13 cellular contexts compared by ENCODE assay signal in the genomic region with DNA sequence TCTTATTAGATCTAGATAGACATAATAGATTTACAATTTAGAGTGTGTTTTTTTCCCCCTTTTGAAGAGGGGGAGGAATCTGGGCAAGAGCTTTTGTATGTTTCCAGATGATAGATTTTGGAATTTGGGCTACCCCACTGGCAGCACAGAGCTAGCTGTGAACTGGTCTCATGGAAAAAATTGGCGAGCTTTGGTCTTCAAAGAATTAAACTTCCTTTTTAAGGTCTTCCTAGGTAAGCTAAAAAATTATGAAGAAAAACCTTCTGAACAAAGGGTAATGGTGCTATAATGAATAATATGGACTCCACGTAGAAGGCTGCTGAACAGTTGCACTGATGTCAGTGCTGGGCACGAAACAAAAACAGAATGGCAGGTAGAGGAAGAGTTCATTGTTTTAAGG.
A peak's percentile ranks its signal among the peaks of the same experiment; 100 is the strongest.
DNase-seq lines count a peak whose midpoint lies in the region; ATAC-seq and TF ChIP-seq lines count a peak whose summit lies in the region.
"Had no signal": no experiment of that assay in that cellular context is flagged by ENCODE, and none has a peak within 500 bp of the region (broad histone marks: within the 10 kb centered on the region; RNA-seq: fewer than 3 reads in every experiment).

No MANE protein-coding gene starts in this region.

- no peak overlapping the region for H2BK120ac ChIP-seq in H9 (ENCODE audit: low read depth, low read length, poor library complexity, severe bottlenecking)

- H3K36me3 ChIP-seq in GM23338 (ENCODE audit: insufficient read depth) (no peaks in the 10 kb centered on the region), ectodermal cell (ENCODE audit: control insufficient read depth, insufficient read depth, low read length) (no peaks in the 10 kb centered on the region), neural progenitor cell (no peaks in the 10 kb centered on the region)
- H3K36me3 ChIP-seq: BE2C had no signal

- peaks cover 82% of the 10 kb centered on the region for H3K4me1 ChIP-seq in GM23338 (ENCODE audit: insufficient read depth)
- peaks cover 16% of the 10 kb centered on the region for H3K4me1 ChIP-seq in H9 (ENCODE audit: insufficient read depth, low read length)
- peaks cover 57% of the 10 kb centered on the region for H3K4me1 ChIP-seq in ectodermal cell (ENCODE audit: control insufficient read depth, insufficient read depth, low read length)
- peaks cover 82% of the 10 kb centered on the region for H3K4me1 ChIP-seq in neural progenitor cell
- H3K4me1 ChIP-seq: A549, BE2C had no signal

- no peak overlapping the region for H3K23ac ChIP-seq in H9 (ENCODE audit: insufficient read length, low read depth, low read length)

- no peak overlapping the region for H2AK5ac ChIP-seq in H9 (ENCODE audit: insufficient read length, low read length)

- H3K4me1 Mint-ChIP-seq in GM23338 (peaks cover 90% of the 10 kb centered on the region), H9 (peaks cover 84 to 86% of the 10 kb centered on the region in 2 experiments), neural progenitor cell (peaks cover 97% of the 10 kb centered on the region)

- H3K9me3 ChIP-seq in H9 (ENCODE audit: control insufficient read depth, low read depth, low read length) (no peaks in the 10 kb centered on the region), ectodermal cell (ENCODE audit: control insufficient read depth, low read length) (no peaks in the 10 kb centered on the region), neural progenitor cell (ENCODE audit: low read depth) (no peaks in the 10 kb centered on the region)
- H3K9me3 ChIP-seq: A549, BE2C had no signal

- DNase-seq in GM23338 (ENCODE audit: low spot score) (no peak), H9 (no peak), neural progenitor cell (ENCODE audit: low spot score) (no peak), NCI-H82 treated with DMSO at 0.1 percent for 48 hours (lab: John Stamatoyannopoulos, UW; ENCODE audit: unreplicated experiment) (no peak), superior temporal gyrus (ENCODE audit: extremely low spot score) (no peak), SW 1271 (lab: John Stamatoyannopoulos, UW) (no peak)
- no peak for DNase-seq in stimulated activated CD4-positive, alpha-beta T cell treated with anti-CD3 and anti-CD28 coated beads, Interleukin-15, amount 100 ng/mL, for 24 hours
- DNase-seq: BE2C; CD4-positive, alpha-beta memory T cell; DMS79 had no signal

- no peak for TF ChIP-seq CTCF in GM23338 (conservative IDR thresholded peaks at IDR 0.05; ENCODE audit: low read depth in 2 of 2)
- TF ChIP-seq CTCF in H9 (conservative IDR thresholded peaks at IDR 0.05): no peak
- no peak for TF ChIP-seq CTCF in neural progenitor cell (IDR thresholded peaks at IDR 0.05)

- H3K27me3 ChIP-seq in GM23338 (ENCODE audit: insufficient read depth) (no peaks in the 10 kb centered on the region), H9 (ENCODE audit: insufficient read depth, low read length) (no peaks in the 10 kb centered on the region), ectodermal cell (ENCODE audit: control insufficient read depth, insufficient read depth, low read length, poor library complexity, severe bottlenecking) (no peaks in the 10 kb centered on the region), neural progenitor cell (no peaks in the 10 kb centered on the region)

- H3K9me3 Mint-ChIP-seq in GM23338 (no peaks in the 10 kb centered on the region), H9 (no peaks in the 10 kb centered on the region), neural progenitor cell (no peaks in the 10 kb centered on the region)
- H3K9me3 Mint-ChIP-seq: CD4-positive, alpha-beta memory T cell had no signal

- H3K27ac Mint-ChIP-seq in GM23338 (peak overlapping the region; percentile 59), H9 (peak overlapping the region; percentile 13 to 92 (median 79); a peak in 5 of 7 replicates), neural progenitor cell (peak overlapping the region; percentile 98)
- H3K27ac Mint-ChIP-seq: CD4-positive, alpha-beta memory T cell had no signal

- H2BK15ac ChIP-seq in H9 (ENCODE audit: low read depth, low read length): no peak overlapping the region

- H3K4me2 ChIP-seq in GM23338 (peak overlapping the region; percentile 30; the same call in 1 of the 2 replicates), H9 (ENCODE audit: insufficient read depth, insufficient read length, low read length) (no peak overlapping the region), neural progenitor cell (peak overlapping the region; percentile 74)
- H3K4me2 ChIP-seq: A549 had no signal

- no peak overlapping the region for H3K4ac ChIP-seq in H9 (ENCODE audit: low read depth, low read length)

- no peak overlapping the region for H3K18ac ChIP-seq in H9 (ENCODE audit: insufficient read length, low read depth, low read length)

- H3K79me2 ChIP-seq in GM23338 (replicated peaks; ENCODE audit: insufficient read depth) (no peaks in the 10 kb centered on the region), H9 (ENCODE audit: insufficient read depth, low read length) (no peaks in the 10 kb centered on the region), neural progenitor cell (ENCODE audit: low read depth) (no peaks in the 10 kb centered on the region)

- peak; percentile 45; the same call in 2 of the 3 replicates for ATAC-seq in GM23338
- ATAC-seq: A549 had no signal

- no peak overlapping the region for H2BK12ac ChIP-seq in H9 (ENCODE audit: insufficient read length, low read depth, low read length)

- H4K20me1 ChIP-seq in GM23338 (replicated peaks; ENCODE audit: insufficient read depth) (no peaks in the 10 kb centered on the region), H9 (ENCODE audit: control insufficient read depth, insufficient read depth, insufficient read length) (no peaks in the 10 kb centered on the region), neural progenitor cell (ENCODE audit: low read depth) (no peaks in the 10 kb centered on the region)

- H2AFZ ChIP-seq in GM23338 (no peak overlapping the region), H9 (ENCODE audit: low read length) (no peak overlapping the region), neural progenitor cell (replicated peaks) (no peak overlapping the region)

- H4K8ac ChIP-seq in H9 (replicated peaks; ENCODE audit: insufficient read length, low read depth, low read length): no peak overlapping the region

- no peaks in the 10 kb centered on the region for H3K23me2 ChIP-seq in H9 (ENCODE audit: insufficient read length, low read depth, low read length, poor library complexity, severe bottlenecking)

- H3K4me3 ChIP-seq in GM23338 (no peak overlapping the region), ectodermal cell (ENCODE audit: insufficient read depth, low read depth, low read length) (no peak overlapping the region), neural progenitor cell (no peak overlapping the region)
- H3K4me3 ChIP-seq: A549 had no signal

- H3T11ph ChIP-seq in H9 (ENCODE audit: low read length): no peak overlapping the region

- H3K27me3 Mint-ChIP-seq in GM23338 (ENCODE audit: insufficient read depth, low read depth, poor library complexity): peaks cover 2% of the 10 kb centered on the region
- no peaks in the 10 kb centered on the region for H3K27me3 Mint-ChIP-seq in H9 (ENCODE audit: low read depth)
- H3K27me3 Mint-ChIP-seq in neural progenitor cell (ENCODE audit: insufficient read depth, low read depth): no peaks in the 10 kb centered on the region
- H3K27me3 Mint-ChIP-seq: CD4-positive, alpha-beta memory T cell had no signal

- H3K56ac ChIP-seq in H9 (ENCODE audit: insufficient read length, low read depth, low read length): no peak overlapping the region

- no peak overlapping the region for H2BK20ac ChIP-seq in H9 (ENCODE audit: low read depth, low read length, poor library complexity, severe bottlenecking)

- no peak overlapping the region for H4K5ac ChIP-seq in H9 (ENCODE audit: insufficient read length, low read depth, low read length)

- H3K79me1 ChIP-seq in H9 (ENCODE audit: insufficient read depth, low read depth, low read length, poor library complexity, severe bottlenecking): no peaks in the 10 kb centered on the region

- H4K91ac ChIP-seq in H9 (ENCODE audit: insufficient read length, low read depth, low read length): no peak overlapping the region

- H3F3A ChIP-seq in GM23338 (replicated peaks; ENCODE audit: low read depth) (0 out of 2 replicates have a peak, but pooled peaks cover 6% of the 10 kb centered on the region), neural progenitor cell (ENCODE audit: low read depth) (peaks cover 61% of the 10 kb centered on the region)

- no peak overlapping the region for H3K14ac ChIP-seq in H9 (ENCODE audit: insufficient read depth, low read length)

- H3K4me3 Mint-ChIP-seq in GM23338 (no peak overlapping the region), H9 (no peak overlapping the region), neural progenitor cell (peak overlapping the region; percentile 64)
- H3K4me3 Mint-ChIP-seq: CD4-positive, alpha-beta memory T cell had no signal

- no peaks in the 10 kb centered on the region for H3K9me2 ChIP-seq in GM23338 (ENCODE audit: insufficient read depth)

- H3K36me3 Mint-ChIP-seq in GM23338 (ENCODE audit: low read depth) (no peaks in the 10 kb centered on the region), H9 (ENCODE audit: insufficient read depth in 1 of 3, low read depth in 3 of 3) (0 out of 7 replicates have a peak, but pooled peaks cover 0 to 2% (median 0%) of the 10 kb centered on the region in 3 experiments), neural progenitor cell (peaks cover 18% of the 10 kb centered on the region)

- no CpG with 5 or more reads among the region's 3 CpGs for WGBS in H9 (ENCODE audit: extremely low coverage, insufficient read length, low lambda C conversion rate)
- WGBS in ectodermal cell, 2 experiments: 61 to 65% methylated on average over 3 of the region's 3 CpGs

- H3K27ac ChIP-seq in GM23338 (ENCODE audit: low read depth) (no peak overlapping the region), H9 (ENCODE audit: insufficient read length, low read depth, low read length) (no peak overlapping the region), ectodermal cell (ENCODE audit: insufficient read depth, low read depth, low read length, poor library complexity, severe bottlenecking) (peak overlapping the region; percentile 27), neural progenitor cell (peak overlapping the region; percentile 51)
- H3K27ac ChIP-seq: A549, C4-2B had no signal

- H3K9ac ChIP-seq in H9 (ENCODE audit: extremely low read depth, insufficient read length, low read length) (no peak overlapping the region), neural progenitor cell (no peak overlapping the region)

- H2BK5ac ChIP-seq in H9 (ENCODE audit: insufficient read length, low read length): no peak overlapping the region

TF ChIP-seq in GM23338, 12 proteins besides CTCF, POLR2A, EP300 and RAD21 (continues in another document):
- TF ChIP-seq, protein P1, sequence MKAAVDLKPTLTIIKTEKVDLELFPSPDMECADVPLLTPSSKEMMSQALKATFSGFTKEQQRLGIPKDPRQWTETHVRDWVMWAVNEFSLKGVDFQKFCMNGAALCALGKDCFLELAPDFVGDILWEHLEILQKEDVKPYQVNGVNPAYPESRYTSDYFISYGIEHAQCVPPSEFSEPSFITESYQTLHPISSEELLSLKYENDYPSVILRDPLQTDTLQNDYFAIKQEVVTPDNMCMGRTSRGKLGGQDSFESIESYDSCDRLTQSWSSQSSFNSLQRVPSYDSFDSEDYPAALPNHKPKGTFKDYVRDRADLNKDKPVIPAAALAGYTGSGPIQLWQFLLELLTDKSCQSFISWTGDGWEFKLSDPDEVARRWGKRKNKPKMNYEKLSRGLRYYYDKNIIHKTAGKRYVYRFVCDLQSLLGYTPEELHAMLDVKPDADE (IDR thresholded peaks at IDR 0.05): no peak
- no peak for TF ChIP-seq ZNF331 (CRISPR knock-in tag; IDR thresholded peaks at IDR 0.05; ENCODE audit: low read depth)

Comparison
In these comparisons a context has a peak if more than half of its experiments do, and no peak if none do; other contexts are left out.
1. H3K27ac ChIP-seq: peak in ectodermal cell (single experiment) and neural progenitor cell (single experiment); none in GM23338 (single experiment) and H9 (single experiment).
2. Peak in every context shown above with its lines, with median percentiles within 50 percentile points of each other: H3K27ac Mint-ChIP-seq.